ENCODE assay signal across 9 cellular contexts in genomic region chr1:181135815-181136737, GRCh38. TPM values are rescaled to one million over a fixed set of nuclear protein-coding genes. Genes with fewer than 3 reads are reported as not detected.
DNase-seq lines count a peak whose midpoint lies in the region; ATAC-seq, FAIRE-seq and TF ChIP-seq lines count a peak whose summit lies in the region.
"Had no signal": no experiment of that assay in that cellular context is flagged by ENCODE, and none has a peak within 500 bp of the region (broad histone marks: within the 10 kb centered on the region; RNA-seq: fewer than 3 reads in every experiment).

No MANE protein-coding gene starts in this region.

- intact Hi-C loops in kidney (cut with DNase I), result no loop called here

- no peak overlapping the region for H3K4me3 ChIP-seq in fibroblast of the aortic adventitia (ENCODE audit: low read depth, low read length)
- peak overlapping the region in 1 of 3 donors; percentile 45 for H3K4me3 ChIP-seq in skeletal muscle tissue (ENCODE audit: low read length in 3 of 3)
- no peak overlapping the region for H3K4me3 ChIP-seq in kidney (ENCODE audit: low read length in 2 of 2)

- no peaks in the 10 kb centered on the region for H3K36me3 ChIP-seq in skeletal muscle tissue (ENCODE audit: control insufficient read depth in 3 of 3, insufficient read depth in 3 of 3, low read length in 3 of 3)
- H3K36me3 ChIP-seq in kidney (ENCODE audit: control insufficient read depth in 1 of 2, insufficient read depth in 2 of 2, low read length in 2 of 2), result no peaks in the 10 kb centered on the region

- H3K4me1 ChIP-seq in skeletal muscle tissue (ENCODE audit: control insufficient read depth in 3 of 3, insufficient read depth in 3 of 3, low read length in 3 of 3) (peaks cover 17 to 44% (median 30%) of the 10 kb centered on the region in 3 donors), kidney (ENCODE audit: control insufficient read depth in 1 of 2, insufficient read depth in 1 of 2, low read depth in 1 of 2, low read length in 2 of 2) (peaks cover 14 to 15% of the 10 kb centered on the region in 2 donors)

- H3K27me3 ChIP-seq in skeletal muscle tissue (ENCODE audit: control insufficient read depth in 3 of 3, insufficient read depth in 3 of 3, low read length in 3 of 3), result no peaks in the 10 kb centered on the region

- no peaks in the 10 kb centered on the region for H3K9me3 ChIP-seq in skeletal muscle tissue (ENCODE audit: control insufficient read depth in 3 of 3, low read length in 3 of 3)
- H3K9me3 ChIP-seq in kidney (ENCODE audit: control insufficient read depth in 1 of 2, low read length in 2 of 2), result no peaks in the 10 kb centered on the region

- DNase-seq in DMS 273 (lab: John Stamatoyannopoulos, UW; ENCODE audit: unreplicated experiment), result peak; percentile 43
- no peak for DNase-seq in DMS 273 treated with DMSO at 0.1 percent for 48 hours (lab: John Stamatoyannopoulos, UW)
- peak; percentile 91 for DNase-seq in fibroblast of the aortic adventitia (ENCODE audit: low read depth)
- no peak for DNase-seq in NCI-H510A treated with DMSO at 0.1 percent for 48 hours (lab: John Stamatoyannopoulos, UW)
- no peak for DNase-seq in kidney
- no peak for DNase-seq in iPS-NIHi7 (ENCODE audit: extremely low spot score)

- TF ChIP-seq CTCF in fibroblast of the aortic adventitia (IDR thresholded peaks at IDR 0.05; ENCODE audit: insufficient read depth, low read length) (no peak), kidney (IDR thresholded peaks at IDR 0.05; ENCODE audit: borderline replicate concordance, extremely low read depth, insufficient read depth) (no peak)

- H3K9ac ChIP-seq in skeletal muscle tissue (ENCODE audit: low read depth in 1 of 3, low read length in 3 of 3) (peak overlapping the region in 1 of 3 donors; percentile 33), kidney (ENCODE audit: low read length in 2 of 2) (no peak overlapping the region)

- no peak for FAIRE-seq in kidney (lab: Jason Lieb, UNC)
- FAIRE-seq: A204.1 had no signal

- peak overlapping the region; percentile 61 for H3K27ac ChIP-seq in skeletal muscle tissue (ENCODE audit: low read depth, low read length)
- no peak overlapping the region for H3K27ac ChIP-seq in kidney (ENCODE audit: low read depth in 2 of 2, low read length in 2 of 2)

- peak; percentile 82 for ATAC-seq in SK-N-SH treated with all-trans-retinoic acid at 6 μM for 48 hours

TF ChIP-seq in SK-N-SH treated with all-trans-retinoic acid at 6 μM for 48 hours, 23 proteins besides CTCF, POLR2A, EP300 and RAD21:
- no peak for TF ChIP-seq GLIS3 (CRISPR knock-in tag; IDR thresholded peaks at IDR 0.05)
- TF ChIP-seq ISL1 (CRISPR knock-in tag; IDR thresholded peaks at IDR 0.05), result no peak
- peak; percentile 28; the same call in 1 of the 2 replicates for TF ChIP-seq RARB (CRISPR knock-in tag; IDR thresholded peaks at IDR 0.05)
- no peak for TF ChIP-seq CSRNP3 (CRISPR knock-in tag; IDR thresholded peaks at IDR 0.05)

RNA-seq across cellular contexts. Expression of gene IER5, which starts 47.6 kb away (rescaled TPM):
- 12.3 and 14.7 TPM in 2 replicates for total RNA-seq in fibroblast of the aortic adventitia (ENCODE audit: low replicate concordance)
- 11.0 TPM for total RNA-seq in skeletal muscle tissue
- 11.0 TPM for total RNA-seq in kidney
- polyA plus RNA-seq in kidney (ENCODE audit: insufficient read depth, low read depth, low replicate concordance), result 3.9 TPM

Comparison
In these comparisons a context has a peak if more than half of its experiments do, and no peak if none do; other contexts are left out.
1. DNase-seq: peak in DMS 273 (single experiment) and fibroblast of the aortic adventitia (single experiment); none in DMS 273 treated with DMSO at 0.1 percent for 48 hours (single experiment), NCI-H510A treated with DMSO at 0.1 percent for 48 hours (single experiment), kidney (single experiment) and iPS-NIHi7 (single experiment).